26 cellular contexts compared by ENCODE assay signal in genomic region chr22:26964642-26965041, GRCh38.
"Had no signal": no experiment of that assay in that cellular context is flagged by ENCODE, and none has a peak within 500 bp of the region (broad histone marks: within the 10 kb centered on the region; RNA-seq: fewer than 3 reads in every experiment).

No MANE protein-coding gene starts in this region.

- H3K4me3 ChIP-seq: stomach, suprapubic skin, testis, thoracic aorta, thyroid gland, tibial artery, tibial nerve, transverse colon, upper lobe of left lung, upper lobe of right lung, uterus, vagina had no signal

- ATAC-seq: stimulated activated effector memory CD8-positive, alpha-beta T cell treated with anti-CD3 and anti-CD28 coated beads, Interleukin-12 subunit alpha, Interleukin-12 subunit beta, amount 100 ng/mL, for 72 hours; stimulated activated memory B cell treated with anti-CD40 and anti-IgM and Interleukin-4, amounts not matched to agents 10 μg/mL and 1 μg/mL and 100 μg/mL, for 72 hours; stimulated activated naive B cell treated with anti-CD40 and anti-IgM and Interleukin-4, amounts not matched to agents 10 μg/mL and 1 μg/mL and 100 μg/mL, for 72 hours; stimulated activated naive CD8-positive, alpha-beta T cell treated with anti-CD3 and anti-CD28 coated beads, Interleukin-15, amount 100 ng/mL, for 72 hours; stimulated activated naive CD8-positive, alpha-beta T cell treated with anti-CD3 and anti-CD28 coated beads, Interleukin-15, Interleukin-2, amounts not matched to agents 100 U/mL and 50 U/mL, for 24 hours; upper lobe of right lung had no signal

- DNase-seq: stimulated activated CD4-positive, alpha-beta T cell treated with anti-CD3 and anti-CD28 coated beads, Interleukin-2, amount 100 ng/mL, for 48 hours; stimulated activated CD4-positive, alpha-beta T cell treated with anti-CD3 and anti-CD28 coated beads, Interleukin-4, amount 100 ng/mL, for 1 hour; stimulated activated CD4-positive, alpha-beta T cell treated with anti-CD3 and anti-CD28 coated beads, Interleukin-4, amount 100 ng/mL, for 24 hours; stimulated activated CD4-positive, alpha-beta T cell treated with anti-CD3 and anti-CD28 coated beads, Interleukin-4, amount 100 ng/mL, for 4 hours; stimulated activated CD8-positive, alpha-beta memory T cell treated with anti-CD3 and anti-CD28 coated beads, Interleukin-4, amount 100 ng/mL, for 48 hours; stimulated activated naive B cell treated with anti-CD40 and anti-IgM and Interleukin-4, amounts not matched to agents 10 μg/mL and 1 μg/mL and 100 μg/mL, for 72 hours; stimulated activated naive CD4-positive, alpha-beta T cell; stimulated activated naive CD4-positive, alpha-beta T cell treated with Interleukin-2 at 50 U/mL for 16 hours; stimulated activated naive CD8-positive, alpha-beta T cell treated with anti-CD3 and anti-CD28 coated beads, Interleukin-15, amount 100 ng/mL, for 72 hours; stimulated activated naive CD8-positive, alpha-beta T cell treated with anti-CD3 and anti-CD28 coated beads, Interleukin-15, Interleukin-2, amounts not matched to agents 100 U/mL and 50 U/mL, for 24 hours; stomach; substantia nigra; testis; thyroid gland; tibial artery; transverse colon; trophoblast cell; upper lobe of left lung; upper lobe of right lung; uterus had no signal

- H3K36me3 ChIP-seq: stomach, suprapubic skin, thoracic aorta, thyroid gland, tibial artery, tibial nerve, transverse colon, upper lobe of left lung, upper lobe of right lung, uterus, vagina had no signal

- H3K4me1 ChIP-seq: stomach, suprapubic skin, testis, thyroid gland, tibial artery, tibial nerve, transverse colon, upper lobe of left lung, upper lobe of right lung, uterus, vagina had no signal

- H3K27me3 ChIP-seq: suprapubic skin, testis, thyroid gland, tibial artery, tibial nerve, transverse colon, upper lobe of left lung, upper lobe of right lung, uterus, vagina had no signal

- H3K9me3 ChIP-seq: suprapubic skin, testis, thoracic aorta, thyroid gland, transverse colon, upper lobe of left lung, upper lobe of right lung, uterus, vagina had no signal

- H3K27ac ChIP-seq: stomach, suprapubic skin, testis, thoracic aorta, thyroid gland, tibial artery, tibial nerve, transverse colon, upper lobe of left lung, upper lobe of right lung, uterus, vagina had no signal
